In genomic region chr22:42236848-42237247, GRCh38 we compare ENCODE assay signal across 27 cellular contexts.
"Had no signal": no experiment of that assay in that cellular context is flagged by ENCODE, and none has a peak within 500 bp of the region (broad histone marks: within the 10 kb centered on the region; RNA-seq: fewer than 3 reads in every experiment).

No MANE protein-coding gene starts in this region.

- H3K27ac Mint-ChIP-seq: activated CD8-positive, alpha-beta T cell treated with anti-CD3 and anti-CD28 coated beads, Interleukin-2, amount 10 ng/mL, durations not matched to agents 7 days and 5 days; activated naive CD8-positive, alpha-beta T cell treated with anti-CD3 and anti-CD28 coated beads, Interleukin-2, amount 10 ng/mL, durations not matched to agents 7 days and 5 days; WTC11 had no signal

- H3K4me3 Mint-ChIP-seq: activated CD8-positive, alpha-beta T cell treated with anti-CD3 and anti-CD28 coated beads, Interleukin-2, amount 10 ng/mL, durations not matched to agents 7 days and 5 days; activated naive CD8-positive, alpha-beta T cell treated with anti-CD3 and anti-CD28 coated beads, Interleukin-2, amount 10 ng/mL, durations not matched to agents 7 days and 5 days; WTC11 had no signal

- H3K27me3 ChIP-seq: adrenal gland, breast epithelium, Peyer's patch, SJSA1 had no signal

- H3K27ac ChIP-seq: adrenal gland, breast epithelium, Peyer's patch, SJSA1 had no signal

- ATAC-seq: activated CD8-positive, alpha-beta T cell treated with anti-CD3 and anti-CD28 coated beads, Interleukin-2, amount 10 ng/mL, durations not matched to agents 7 days and 5 days; SK-N-SH treated with all-trans-retinoic acid at 6 μM for 48 hours had no signal

- H3K4me3 ChIP-seq: adrenal gland, breast epithelium, Peyer's patch, SJSA1 had no signal

- H3K9me3 ChIP-seq: adrenal gland, Peyer's patch had no signal

- H3K27me3 Mint-ChIP-seq: activated naive CD8-positive, alpha-beta T cell treated with anti-CD3 and anti-CD28 coated beads, Interleukin-2, amount 10 ng/mL, durations not matched to agents 7 days and 5 days had no signal

- DNase-seq: activated CD4-positive, alpha-beta T cell treated with anti-CD3 and anti-CD28 coated beads for 48 hours; activated CD4-positive, alpha-beta T cell treated with anti-CD3 and anti-CD28 coated beads, Interleukin-2, amount 50 U/mL, for 4 hours; activated CD4-positive, CD25-positive, alpha-beta regulatory T cell treated with anti-CD3 and anti-CD28 coated beads, Interleukin-2, amount 50 U/mL, for 72 hours; activated CD8-positive, alpha-beta memory T cell treated with anti-CD3 and anti-CD28 coated beads, Interleukin-2, amount 50 U/mL, for 48 hours; activated CD8-positive, alpha-beta T cell treated with anti-CD3 and anti-CD28 coated beads, Interleukin-2, amount 10 ng/mL, durations not matched to agents 7 days and 5 days; activated naive CD4-positive, alpha-beta T cell treated with anti-CD3 and anti-CD28 coated beads, Interleukin-2, amount 50 U/mL, for 16 hours; activated naive CD8-positive, alpha-beta T cell treated with anti-CD3 and anti-CD28 coated beads, Interleukin-2, amount 10 ng/mL, durations not matched to agents 7 days and 5 days; activated T-cell treated with anti-CD3 and anti-CD28 coated beads, Interleukin-2, amount 50 U/mL, for 1 hour; adrenal gland; anterior cingulate cortex; caudate nucleus; NCI-H1092; NCI-H1417 treated with DMSO at 0.1 percent for 48 hours; NCI-H1694; NCI-H2029; NCI-H2107; NCI-H2171 treated with DMSO at 0.1 percent for 48 hours; NCI-H226; NCI-H526 treated with DMSO at 0.1 percent for 48 hours; OCI-M1; Peyer's patch; SHP77; SW 1271 had no signal

- H3K4me1 ChIP-seq: adrenal gland, breast epithelium, SJSA1 had no signal

- H3K36me3 ChIP-seq: adrenal gland, breast epithelium, Peyer's patch had no signal
